In genomic region chr1:162690672-162691434, GRCh38 we compare ENCODE assay signal across 10 cellular contexts. TPM values are rescaled to one million over a fixed set of nuclear protein-coding genes. Genes with fewer than 3 reads are reported as not detected.
DNase-seq lines count a peak whose midpoint lies in the region; ATAC-seq and TF ChIP-seq lines count a peak whose summit lies in the region.
"Had no signal": no experiment of that assay in that cellular context is flagged by ENCODE, and none has a peak within 500 bp of the region (broad histone marks: within the 10 kb centered on the region; RNA-seq: fewer than 3 reads in every experiment).

No MANE protein-coding gene starts in this region.

- peak; percentile 94 for DNase-seq in HT1080 (ENCODE audit: low read depth)
- peak; percentile 74 for DNase-seq in amniotic epithelial cell (ENCODE audit: low read depth)
- DNase-seq in hepatic stellate cell (ENCODE audit: low spot score): peak; percentile 68
- no peak for DNase-seq in testis
- no peak for DNase-seq in NCI-H1436 (lab: John Stamatoyannopoulos, UW)
- no peak for DNase-seq in activated T-cell treated with anti-CD3 and anti-CD28 coated beads, Interleukin-2, amount 50 U/mL, for 1 hour
- DNase-seq in T-helper 9 cell: no peak
- DNase-seq: midbrain had no signal

- H3K27ac ChIP-seq in testis: peak overlapping the region; percentile 2 to 57
- H3K27ac ChIP-seq: VCaP had no signal

- intact Hi-C loops in testis (cut with DNase I; ENCODE audit: low total_unique reads): no loop called here

- H3K9me3 ChIP-seq in testis: no peaks in the 10 kb centered on the region

- no peaks in the 10 kb centered on the region for H3K27me3 ChIP-seq in testis

- WGBS in testis, 2 donors: 24 to 40% methylated on average over 7 of the region's 7 CpGs

- no peaks in the 10 kb centered on the region for H3K36me3 ChIP-seq in testis (ENCODE audit: low read depth, missing control alignments)

- no peak overlapping the region for H3K4me3 ChIP-seq in testis

- ATAC-seq in GM21367 (IDR thresholded peaks at IDR 0.05; ENCODE audit: unreplicated experiment): no peak

- peaks cover 16% of the 10 kb centered on the region for H3K4me1 ChIP-seq in testis

- TF ChIP-seq CTCF in testis (IDR thresholded peaks at IDR 0.05): no peak

- no peak for TF ChIP-seq POLR2A in testis (IDR thresholded peaks at IDR 0.05)

RNA-seq across cellular contexts. Expression of gene DDR2, which starts 58.6 kb away (rescaled TPM):
- total RNA-seq in HT1080 (2014; rRNA removed; shearing (Covaris generic)): 29.0 and 34.4 TPM in 2 replicates
- 26.0 and 35.8 TPM in 2 replicates for polyA plus RNA-seq in HT1080 (2015; cell fraction: cytosol; rRNA removed)
- 126 and 130 TPM in 2 replicates for polyA plus RNA-seq in HT1080 (2015; cell fraction: nucleus; rRNA removed)
- 1 to 10 TPM; 9.0 to 9.2 TPM for total RNA-seq in testis
- polyA plus RNA-seq in testis (ENCODE audit: insufficient read depth, low read depth, low replicate concordance): 13.2 TPM

Comparison
In these comparisons a context has a peak if more than half of its experiments do, and no peak if none do; other contexts are left out.
1. DNase-seq: peak in HT1080 (single experiment), amniotic epithelial cell (single experiment) and hepatic stellate cell (single experiment); none in testis (single experiment), NCI-H1436 (single experiment), activated T-cell treated with anti-CD3 and anti-CD28 coated beads, Interleukin-2, amount 50 U/mL, for 1 hour (single experiment) and T-helper 9 cell (single experiment).